Comparison of ENCODE assay signal across 36 cellular contexts in genomic region chr15:29473621-29474105, GRCh38.
"Had no signal": no experiment of that assay in that cellular context is flagged by ENCODE, and none has a peak within 500 bp of the region (broad histone marks: within the 10 kb centered on the region; RNA-seq: fewer than 3 reads in every experiment).

No MANE protein-coding gene starts in this region.

- H3K4me3 Mint-ChIP-seq: activated CD4-positive, alpha-beta memory T cell treated with anti-CD3 and anti-CD28 coated beads, Interleukin-2, amount 10 ng/mL, durations not matched to agents 7 days and 5 days; activated CD4-positive, alpha-beta T cell treated with anti-CD3 and anti-CD28 coated beads for 36 hours; activated CD4-positive, alpha-beta T cell treated with anti-CD3 and anti-CD28 coated beads, Interleukin-2, amount 10 ng/mL, durations not matched to agents 7 days and 5 days; activated CD8-positive, alpha-beta memory T cell treated with anti-CD3 and anti-CD28 coated beads, Interleukin-2, amount 10 ng/mL, durations not matched to agents 7 days and 5 days; activated CD8-positive, alpha-beta T cell treated with anti-CD3 and anti-CD28 coated beads, Interleukin-2, amount 10 ng/mL, durations not matched to agents 7 days and 5 days; activated naive CD4-positive, alpha-beta T cell treated with anti-CD3 and anti-CD28 coated beads, Interleukin-2, amount 10 ng/mL, durations not matched to agents 7 days and 5 days; activated naive CD4-positive, alpha-beta T cell treated with anti-CD3 and anti-CD28 coated beads, Interleukin-2, amount 50 U/mL, for 24 hours; activated naive CD8-positive, alpha-beta T cell; activated naive CD8-positive, alpha-beta T cell treated with anti-CD3 and anti-CD28 coated beads, Interleukin-2, amount 10 ng/mL, durations not matched to agents 7 days and 5 days; activated naive CD8-positive, alpha-beta T cell treated with anti-CD3 and anti-CD28 coated beads, Interleukin-2, amount 50 U/mL, for 24 hours; activated T-cell treated with anti-CD3 and anti-CD28 coated beads, Interleukin-2, amount 50 U/mL, for 24 hours; T-helper 1 cell treated with Interleukin-12 subunit alpha and Interleukin-12 subunit beta and Interleukin-4 antibody, amounts not matched to agents 30 μg/mL and 1 μg/mL, for 36 hours; T-helper 2 cell treated with Interferon-gamma antibody and Interleukin-4, amounts not matched to agents 5 μg/mL and 100 μg/mL, for 36 hours; WTC11 had no signal

- H3K9me3 Mint-ChIP-seq: activated CD4-positive, alpha-beta memory T cell treated with anti-CD3 and anti-CD28 coated beads, Interleukin-2, amount 10 ng/mL, durations not matched to agents 7 days and 5 days; activated CD4-positive, alpha-beta T cell treated with anti-CD3 and anti-CD28 coated beads, Interleukin-2, amount 10 ng/mL, durations not matched to agents 7 days and 5 days; activated naive CD4-positive, alpha-beta T cell treated with anti-CD3 and anti-CD28 coated beads, Interleukin-2, amount 10 ng/mL, durations not matched to agents 7 days and 5 days; activated naive CD4-positive, alpha-beta T cell treated with anti-CD3 and anti-CD28 coated beads, Interleukin-2, amount 50 U/mL, for 24 hours; activated naive CD8-positive, alpha-beta T cell treated with anti-CD3 and anti-CD28 coated beads, Interleukin-2, amount 10 ng/mL, durations not matched to agents 7 days and 5 days; activated naive CD8-positive, alpha-beta T cell treated with anti-CD3 and anti-CD28 coated beads, Interleukin-2, amount 50 U/mL, for 24 hours; activated T-cell treated with anti-CD3 and anti-CD28 coated beads, Interleukin-2, amount 50 U/mL, for 24 hours; activated T-helper 2 cell treated with anti-CD3 and anti-CD28 coated beads, Interferon-gamma antibody, Interleukin-2, Interleukin-4, amounts not matched to agents 10 μg/mL and 5 μg/mL and 100 μg/mL, durations not matched to agents 14 hours and 24 hours and 36 hours; T-helper 1 cell treated with Interleukin-12 subunit alpha and Interleukin-12 subunit beta and Interleukin-4 antibody, amounts not matched to agents 30 μg/mL and 1 μg/mL, for 36 hours; T-helper 2 cell treated with Interferon-gamma antibody and Interleukin-4, amounts not matched to agents 5 μg/mL and 100 μg/mL, for 36 hours; WTC11 had no signal

- H3K27me3 ChIP-seq: body of pancreas, brain microvascular endothelial cell, breast epithelium had no signal

- H3K36me3 ChIP-seq: brain microvascular endothelial cell, breast epithelium, WERI-Rb-1 had no signal

- DNase-seq: activated CD4-positive, alpha-beta memory T cell treated with anti-CD3 and anti-CD28 coated beads, Interleukin-2, amount 10 ng/mL, durations not matched to agents 7 days and 5 days; activated CD4-positive, alpha-beta T cell treated with anti-CD3 and anti-CD28 coated beads for 1 hour; activated CD4-positive, alpha-beta T cell treated with anti-CD3 and anti-CD28 coated beads for 36 hours; activated CD4-positive, alpha-beta T cell treated with anti-CD3 and anti-CD28 coated beads for 48 hours; activated CD4-positive, alpha-beta T cell treated with anti-CD3 and anti-CD28 coated beads, Interleukin-2, amount 10 ng/mL, durations not matched to agents 7 days and 5 days; activated CD4-positive, alpha-beta T cell treated with anti-CD3 and anti-CD28 coated beads, Interleukin-2, amount 50 U/mL, for 48 hours; activated CD4-positive, CD25-positive, alpha-beta regulatory T cell; activated CD8-positive, alpha-beta memory T cell treated with anti-CD3 and anti-CD28 coated beads for 24 hours; activated CD8-positive, alpha-beta memory T cell treated with anti-CD3 and anti-CD28 coated beads, Interleukin-2, amount 10 ng/mL, durations not matched to agents 7 days and 5 days; activated CD8-positive, alpha-beta memory T cell treated with anti-CD3 and anti-CD28 coated beads, Interleukin-2, amount 50 U/mL, for 48 hours; activated CD8-positive, alpha-beta T cell treated with anti-CD3 and anti-CD28 coated beads, Interleukin-2, amount 10 ng/mL, durations not matched to agents 7 days and 5 days; activated effector memory CD4-positive, alpha-beta T cell treated with Interleukin-2 at 50 U/mL for 16 hours; activated gamma-delta T cell; activated naive CD4-positive, alpha-beta T cell treated with anti-CD3 and anti-CD28 coated beads, Interleukin-2, amount 10 ng/mL, durations not matched to agents 7 days and 5 days; activated naive CD4-positive, alpha-beta T cell treated with Interleukin-2 at 50 U/mL for 16 hours; activated naive CD8-positive, alpha-beta T cell treated with anti-CD3 and anti-CD28 coated beads, Interleukin-2, amount 10 ng/mL, durations not matched to agents 7 days and 5 days; activated naive CD8-positive, alpha-beta T cell treated with anti-CD3 and anti-CD28 coated beads, Interleukin-2, amount 50 U/mL, for 24 hours; activated T-cell treated with anti-CD3 and anti-CD28 coated beads, Interleukin-2, amount 50 U/mL, for 24 hours; activated T-cell treated with anti-CD3 and anti-CD28 coated beads, Interleukin-2, amount 50 U/mL, for 48 hours; amygdala; anterior cingulate cortex; brain microvascular endothelial cell; central memory CD4-positive, alpha-beta T cell; SW 1271; T-helper 1 cell; T-helper 2 cell; T-helper 9 cell; WERI-Rb-1 had no signal

- H3K27ac Mint-ChIP-seq: activated CD4-positive, alpha-beta memory T cell treated with anti-CD3 and anti-CD28 coated beads, Interleukin-2, amount 10 ng/mL, durations not matched to agents 7 days and 5 days; activated CD4-positive, alpha-beta T cell treated with anti-CD3 and anti-CD28 coated beads for 36 hours; activated CD4-positive, alpha-beta T cell treated with anti-CD3 and anti-CD28 coated beads, Interleukin-2, amount 10 ng/mL, durations not matched to agents 7 days and 5 days; activated CD8-positive, alpha-beta memory T cell treated with anti-CD3 and anti-CD28 coated beads, Interleukin-2, amount 10 ng/mL, durations not matched to agents 7 days and 5 days; activated CD8-positive, alpha-beta T cell treated with anti-CD3 and anti-CD28 coated beads, Interleukin-2, amount 10 ng/mL, durations not matched to agents 7 days and 5 days; activated naive CD4-positive, alpha-beta T cell treated with anti-CD3 and anti-CD28 coated beads, Interleukin-2, amount 10 ng/mL, durations not matched to agents 7 days and 5 days; activated naive CD4-positive, alpha-beta T cell treated with anti-CD3 and anti-CD28 coated beads, Interleukin-2, amount 50 U/mL, for 24 hours; activated naive CD8-positive, alpha-beta T cell; activated naive CD8-positive, alpha-beta T cell treated with anti-CD3 and anti-CD28 coated beads, Interleukin-2, amount 10 ng/mL, durations not matched to agents 7 days and 5 days; activated naive CD8-positive, alpha-beta T cell treated with anti-CD3 and anti-CD28 coated beads, Interleukin-2, amount 50 U/mL, for 24 hours; activated T-cell treated with anti-CD3 and anti-CD28 coated beads, Interleukin-2, amount 50 U/mL, for 24 hours; activated T-helper 2 cell treated with anti-CD3 and anti-CD28 coated beads, Interferon-gamma antibody, Interleukin-2, Interleukin-4, amounts not matched to agents 10 μg/mL and 5 μg/mL and 100 μg/mL, durations not matched to agents 14 hours and 24 hours and 36 hours; T-helper 1 cell treated with Interleukin-12 subunit alpha and Interleukin-12 subunit beta and Interleukin-4 antibody, amounts not matched to agents 30 μg/mL and 1 μg/mL, for 36 hours; T-helper 2 cell treated with Interferon-gamma antibody and Interleukin-4, amounts not matched to agents 5 μg/mL and 100 μg/mL, for 36 hours; WTC11 had no signal

- H3K9me3 ChIP-seq: body of pancreas, breast epithelium had no signal

- H3K4me1 ChIP-seq: breast epithelium had no signal

- H3K27me3 Mint-ChIP-seq: activated CD4-positive, alpha-beta memory T cell treated with anti-CD3 and anti-CD28 coated beads, Interleukin-2, amount 10 ng/mL, durations not matched to agents 7 days and 5 days; activated CD4-positive, alpha-beta T cell treated with anti-CD3 and anti-CD28 coated beads for 36 hours; activated CD4-positive, alpha-beta T cell treated with anti-CD3 and anti-CD28 coated beads, Interleukin-2, amount 10 ng/mL, durations not matched to agents 7 days and 5 days; activated CD8-positive, alpha-beta memory T cell treated with anti-CD3 and anti-CD28 coated beads, Interleukin-2, amount 10 ng/mL, durations not matched to agents 7 days and 5 days; activated naive CD4-positive, alpha-beta T cell treated with anti-CD3 and anti-CD28 coated beads, Interleukin-2, amount 10 ng/mL, durations not matched to agents 7 days and 5 days; activated naive CD4-positive, alpha-beta T cell treated with anti-CD3 and anti-CD28 coated beads, Interleukin-2, amount 50 U/mL, for 24 hours; activated naive CD8-positive, alpha-beta T cell treated with anti-CD3 and anti-CD28 coated beads, Interleukin-2, amount 10 ng/mL, durations not matched to agents 7 days and 5 days; activated naive CD8-positive, alpha-beta T cell treated with anti-CD3 and anti-CD28 coated beads, Interleukin-2, amount 50 U/mL, for 24 hours; activated T-cell treated with anti-CD3 and anti-CD28 coated beads, Interleukin-2, amount 50 U/mL, for 24 hours had no signal

- H3K4me3 ChIP-seq: body of pancreas, breast epithelium had no signal

- H3K4me1 Mint-ChIP-seq: activated CD4-positive, alpha-beta memory T cell treated with anti-CD3 and anti-CD28 coated beads, Interleukin-2, amount 10 ng/mL, durations not matched to agents 7 days and 5 days; activated CD4-positive, alpha-beta T cell treated with anti-CD3 and anti-CD28 coated beads for 36 hours; activated CD4-positive, alpha-beta T cell treated with anti-CD3 and anti-CD28 coated beads, Interleukin-2, amount 10 ng/mL, durations not matched to agents 7 days and 5 days; activated CD8-positive, alpha-beta memory T cell treated with anti-CD3 and anti-CD28 coated beads, Interleukin-2, amount 10 ng/mL, durations not matched to agents 7 days and 5 days; activated naive CD4-positive, alpha-beta T cell treated with anti-CD3 and anti-CD28 coated beads, Interleukin-2, amount 10 ng/mL, durations not matched to agents 7 days and 5 days; activated naive CD4-positive, alpha-beta T cell treated with anti-CD3 and anti-CD28 coated beads, Interleukin-2, amount 50 U/mL, for 24 hours; activated naive CD8-positive, alpha-beta T cell treated with anti-CD3 and anti-CD28 coated beads, Interleukin-2, amount 10 ng/mL, durations not matched to agents 7 days and 5 days; activated naive CD8-positive, alpha-beta T cell treated with anti-CD3 and anti-CD28 coated beads, Interleukin-2, amount 50 U/mL, for 24 hours had no signal

- H3K27ac ChIP-seq: body of pancreas, brain microvascular endothelial cell, breast epithelium, WERI-Rb-1 had no signal

- H3K36me3 Mint-ChIP-seq: activated CD8-positive, alpha-beta memory T cell treated with anti-CD3 and anti-CD28 coated beads, Interleukin-2, amount 10 ng/mL, durations not matched to agents 7 days and 5 days; activated naive CD4-positive, alpha-beta T cell treated with anti-CD3 and anti-CD28 coated beads, Interleukin-2, amount 10 ng/mL, durations not matched to agents 7 days and 5 days; activated naive CD4-positive, alpha-beta T cell treated with anti-CD3 and anti-CD28 coated beads, Interleukin-2, amount 50 U/mL, for 24 hours; activated naive CD8-positive, alpha-beta T cell; activated naive CD8-positive, alpha-beta T cell treated with anti-CD3 and anti-CD28 coated beads, Interleukin-2, amount 10 ng/mL, durations not matched to agents 7 days and 5 days; WTC11 had no signal
